Comparison of ENCODE assay signal across 8 cellular contexts in the genomic region with DNA sequence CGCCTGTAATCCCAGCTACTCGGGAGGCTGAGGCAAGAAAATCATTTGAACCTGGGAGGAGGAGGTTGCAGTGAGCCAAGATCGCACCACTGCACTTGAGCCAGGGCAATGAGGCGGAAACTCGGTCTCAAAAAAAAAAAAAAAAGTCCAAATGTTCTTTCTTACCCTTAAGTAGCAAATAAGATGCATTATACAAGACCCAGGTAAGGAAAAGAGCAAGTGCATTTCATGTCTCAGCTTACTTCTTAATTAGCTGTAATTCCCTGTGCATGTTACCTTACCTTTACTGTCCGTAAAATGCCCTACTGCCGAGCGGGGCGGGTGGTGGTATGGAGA.
DNase-seq lines count a peak whose midpoint lies in the region; ATAC-seq and TF ChIP-seq lines count a peak whose summit lies in the region.

No MANE protein-coding gene starts in this region.

- TF ChIP-seq CTCF in WI38 (IDR thresholded peaks at IDR 0.05; ENCODE audit: low read depth, low read length) (no peak), fibroblast of mammary gland (conservative IDR thresholded peaks at IDR 0.05; ENCODE audit: control insufficient read depth, insufficient read depth, low read depth, low read length) (no peak), retinal pigment epithelial cell (conservative IDR thresholded peaks at IDR 0.05; ENCODE audit: low read depth, low read length) (no peak)

- no peak for DNase-seq in fibroblast of mammary gland (ENCODE audit: low read depth)
- no peak for DNase-seq in retinal pigment epithelial cell (ENCODE audit: low read depth)
- DNase-seq in GF-D8 (lab: John Stamatoyannopoulos, UW), result no peak
- no peak for DNase-seq in HCEC 1CT

- ATAC-seq in HG02938 (IDR thresholded peaks at IDR 0.05; ENCODE audit: unreplicated experiment) (no peak), GM19351 (IDR thresholded peaks at IDR 0.05; ENCODE audit: unreplicated experiment) (no peak)

- H3K4me3 ChIP-seq in GM08714 (ENCODE audit: low read length) (peak overlapping the region; percentile 68; the same call in 1 of the 2 replicates), WI38 (ENCODE audit: low read depth, low read length) (peak overlapping the region; percentile 45), fibroblast of mammary gland (ENCODE audit: control insufficient read depth, low read depth, low read length) (peak overlapping the region; percentile 55), retinal pigment epithelial cell (ENCODE audit: low read length) (peak overlapping the region; percentile 96)

Comparison
In these comparisons a context has a peak if more than half of its experiments do, and no peak if none do; other contexts are left out.
1. H3K4me3 ChIP-seq: peak in every context shown above with its lines; median percentile 96 in retinal pigment epithelial cell; 68 in GM08714; 55 in fibroblast of mammary gland; 45 in WI38.